29 cellular contexts compared by ENCODE assay signal in genomic region chr15:100017140-100017539, GRCh38.
"Had no signal": no experiment of that assay in that cellular context is flagged by ENCODE, and none has a peak within 500 bp of the region (broad histone marks: within the 10 kb centered on the region; RNA-seq: fewer than 3 reads in every experiment).

No MANE protein-coding gene starts in this region.

- DNase-seq: activated CD4-positive, alpha-beta memory T cell treated with anti-CD3 and anti-CD28 coated beads for 36 hours; activated CD4-positive, alpha-beta T cell treated with anti-CD3 and anti-CD28 coated beads, Interleukin-2, amount 10 ng/mL, durations not matched to agents 24 days and 14 days; activated CD4-positive, CD25-positive, alpha-beta regulatory T cell treated with anti-CD3 and anti-CD28 coated beads, Interleukin-2, amount 50 U/mL, for 72 hours; activated CD8-positive, alpha-beta memory T cell treated with anti-CD3 and anti-CD28 coated beads, Interleukin-2, amount 50 U/mL, for 4 hours; activated effector memory CD4-positive, alpha-beta T cell treated with anti-CD3 and anti-CD28 coated beads, Interleukin-2, amount 50 U/mL, for 16 hours; activated naive CD4-positive, alpha-beta T cell treated with anti-CD3 and anti-CD28 coated beads for 36 hours; activated naive CD8-positive, alpha-beta T cell treated with anti-CD3 and anti-CD28 coated beads for 36 hours; activated T-cell treated with anti-CD3 and anti-CD28 coated beads, Interleukin-2, amount 50 U/mL, for 1 hour; adrenal gland; aorta; body of pancreas; cerebellar nuclear complex; cortex of kidney; gastrocnemius medialis; glutamatergic neuron; left cardiac atrium; midbrain; naive thymus-derived CD4-positive, alpha-beta T cell; pancreas; stimulated activated naive CD4-positive, alpha-beta T cell; T-helper 2 cell; tibial artery had no signal

- ATAC-seq: body of pancreas; gastrocnemius medialis; left cardiac atrium; left ventricle myocardium superior; naive thymus-derived CD4-positive, alpha-beta T cell; pancreas had no signal

- H3K4me1 ChIP-seq: adrenal gland, body of pancreas, pancreas, prostate gland had no signal

- H3K27me3 ChIP-seq: adrenal gland, body of pancreas, cardiac muscle cell, esophagus muscularis mucosa, gastrocnemius medialis, pancreas, suprapubic skin, tibial artery had no signal

- H3K27ac ChIP-seq: adrenal gland, body of pancreas, cardiac muscle cell, esophagus muscularis mucosa, gastrocnemius medialis, pancreas, prostate gland, suprapubic skin, tibial artery had no signal

- H3K36me3 ChIP-seq: adrenal gland, cardiac muscle cell, esophagus muscularis mucosa, gastrocnemius medialis, pancreas, prostate gland, suprapubic skin, tibial artery had no signal

- H3K27ac Mint-ChIP-seq: activated CD4-positive, alpha-beta memory T cell treated with anti-CD3 and anti-CD28 coated beads for 36 hours; activated CD4-positive, alpha-beta T cell treated with anti-CD3 and anti-CD28 coated beads, Interleukin-2, amount 10 ng/mL, durations not matched to agents 24 days and 14 days; activated naive CD4-positive, alpha-beta T cell treated with anti-CD3 and anti-CD28 coated beads for 36 hours; activated naive CD8-positive, alpha-beta T cell treated with anti-CD3 and anti-CD28 coated beads for 36 hours; activated T-helper 1 cell treated with anti-CD3 and anti-CD28 coated beads, Interleukin-12 subunit alpha, Interleukin-12 subunit beta, Interleukin-2, Interleukin-4 antibody, amounts not matched to agents 30 ng/mL and 10 ng/mL and 1 ng/mL, durations not matched to agents 14 hours and 24 hours and 36 hours; naive thymus-derived CD4-positive, alpha-beta T cell had no signal

- H3K4me1 Mint-ChIP-seq: activated CD4-positive, alpha-beta T cell treated with anti-CD3 and anti-CD28 coated beads, Interleukin-2, amount 10 ng/mL, durations not matched to agents 24 days and 14 days; activated naive CD8-positive, alpha-beta T cell treated with anti-CD3 and anti-CD28 coated beads for 36 hours; naive thymus-derived CD4-positive, alpha-beta T cell had no signal

- H3K9me3 Mint-ChIP-seq: activated CD4-positive, alpha-beta T cell treated with anti-CD3 and anti-CD28 coated beads, Interleukin-2, amount 10 ng/mL, durations not matched to agents 24 days and 14 days; activated T-helper 1 cell treated with anti-CD3 and anti-CD28 coated beads, Interleukin-12 subunit alpha, Interleukin-12 subunit beta, Interleukin-2, Interleukin-4 antibody, amounts not matched to agents 30 ng/mL and 10 ng/mL and 1 ng/mL, durations not matched to agents 14 hours and 24 hours and 36 hours had no signal

- H3K4me3 Mint-ChIP-seq: activated CD4-positive, alpha-beta memory T cell treated with anti-CD3 and anti-CD28 coated beads for 36 hours; activated CD4-positive, alpha-beta T cell treated with anti-CD3 and anti-CD28 coated beads, Interleukin-2, amount 10 ng/mL, durations not matched to agents 24 days and 14 days; activated naive CD4-positive, alpha-beta T cell treated with anti-CD3 and anti-CD28 coated beads for 36 hours; activated naive CD8-positive, alpha-beta T cell treated with anti-CD3 and anti-CD28 coated beads for 36 hours; activated T-helper 1 cell treated with anti-CD3 and anti-CD28 coated beads, Interleukin-12 subunit alpha, Interleukin-12 subunit beta, Interleukin-2, Interleukin-4 antibody, amounts not matched to agents 30 ng/mL and 10 ng/mL and 1 ng/mL, durations not matched to agents 14 hours and 24 hours and 36 hours; naive thymus-derived CD4-positive, alpha-beta T cell had no signal

- H3K4me3 ChIP-seq: adrenal gland, body of pancreas, cardiac muscle cell, esophagus muscularis mucosa, gastrocnemius medialis, pancreas, prostate gland, smooth muscle cell, suprapubic skin, tibial artery had no signal

- H3K9me3 ChIP-seq: adrenal gland, body of pancreas, esophagus muscularis mucosa, gastrocnemius medialis, pancreas, prostate gland, suprapubic skin, tibial artery had no signal

- H3K27me3 Mint-ChIP-seq: activated CD4-positive, alpha-beta memory T cell treated with anti-CD3 and anti-CD28 coated beads for 36 hours; activated naive CD8-positive, alpha-beta T cell treated with anti-CD3 and anti-CD28 coated beads for 36 hours had no signal
